In the genomic region with DNA sequence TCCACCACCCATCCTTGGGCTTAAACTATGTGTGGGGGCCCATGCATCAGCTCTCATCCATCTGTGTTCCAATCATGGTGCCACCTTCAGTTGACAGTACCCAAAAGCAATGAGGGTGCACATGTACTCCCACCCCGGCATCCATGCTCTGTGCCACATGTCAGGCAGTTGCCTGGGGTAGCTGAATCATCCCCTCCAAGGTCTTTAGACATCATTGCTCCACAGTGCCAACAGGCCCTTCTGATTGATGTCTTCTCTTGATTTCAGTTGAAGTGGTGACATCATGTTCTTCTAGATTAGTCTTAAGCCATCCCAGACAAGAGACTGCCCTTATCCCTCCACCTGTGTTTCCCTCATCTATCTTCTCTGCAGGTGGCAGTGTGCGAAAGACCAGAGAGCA, we compare ENCODE assay signal across 11 cellular contexts. TPM values are rescaled to one million over a fixed set of nuclear protein-coding genes. Genes with fewer than 3 reads are reported as not detected.
DNase-seq lines count a peak whose midpoint lies in the region; FAIRE-seq and TF ChIP-seq lines count a peak whose summit lies in the region.
"Had no signal": no experiment of that assay in that cellular context is flagged by ENCODE, and none has a peak within 500 bp of the region (broad histone marks: within the 10 kb centered on the region; RNA-seq: fewer than 3 reads in every experiment).

No MANE protein-coding gene starts in this region.

- peaks cover 9 to 20% (median 15%) of the 10 kb centered on the region in 5 donors for H3K9me3 Mint-ChIP-seq in CD8-positive, alpha-beta memory T cell
- peaks cover 2 to 14% (median 6%) of the 10 kb centered on the region in 7 donors for H3K9me3 Mint-ChIP-seq in CD14-positive monocyte

- H3K9me2 ChIP-seq in hepatocyte (replicated peaks; ENCODE audit: insufficient read depth), result no peaks in the 10 kb centered on the region
- no peaks in the 10 kb centered on the region for H3K9me2 ChIP-seq in OCI-LY7 (ENCODE audit: insufficient read depth, low read length)
- no peaks in the 10 kb centered on the region for H3K9me2 ChIP-seq in MM.1S (replicated peaks; ENCODE audit: insufficient read depth, low read length)

- no peaks in the 10 kb centered on the region for H3F3A ChIP-seq in MM.1S (ENCODE audit: insufficient read depth, low read length)

- FAIRE-seq in H54 (lab: Jason Lieb, UNC), result peak; percentile 53
- FAIRE-seq: TTC549 had no signal

- CTCF ChIA-PET in CD8-positive, alpha-beta memory T cell (lab: Charles Lee), result no interaction called here
- CTCF ChIA-PET in OCI-LY7 (lab: Charles Lee; ENCODE audit: unreplicated experiment), result no interaction called here

- peaks cover 0 to 6% (median 0%) of the 10 kb centered on the region in 3 donors for H3K36me3 Mint-ChIP-seq in CD8-positive, alpha-beta memory T cell
- H3K36me3 Mint-ChIP-seq in CD14-positive monocyte, result no peaks in the 10 kb centered on the region

- no peak overlapping the region for H3K9ac ChIP-seq in MM.1S (ENCODE audit: low read length)

- DNase-seq in CD8-positive, alpha-beta memory T cell, result no peak
- DNase-seq in H54 (ENCODE audit: insufficient read length, low spot score), result no peak
- peak in 1 of 2 experiments; percentile 46 for DNase-seq in SJSA1 (ENCODE audit: low read depth in 1 of 2, low spot score in 2 of 2)
- peak; percentile 34 for DNase-seq in hepatocyte (ENCODE audit: low spot score)
- no peak for DNase-seq in OCI-LY7 (ENCODE audit: low spot score)
- DNase-seq in MM.1S, result no peak
- no peak for DNase-seq in activated gamma-delta T cell (lab: John Stamatoyannopoulos, UW)
- DNase-seq in CD14-positive monocyte (ENCODE audit: low spot score), result no peak
- DNase-seq: activated T-cell treated with anti-CD3 and anti-CD28 coated beads, Interleukin-2, amount 50 U/mL, for 24 hours; DMS153 had no signal

- H2AFZ ChIP-seq in hepatocyte, result no peak overlapping the region
- no peak overlapping the region for H2AFZ ChIP-seq in OCI-LY7 (ENCODE audit: low read length)
- H2AFZ ChIP-seq in MM.1S (ENCODE audit: low read length), result no peak overlapping the region

- intact Hi-C loops in OCI-LY7 (cut with micrococcal nuclease; ENCODE audit: unreplicated experiment) (no loop called here), CD14-positive monocyte (cut with micrococcal nuclease) (no loop called here)

- H3K4me1 Mint-ChIP-seq in CD8-positive, alpha-beta memory T cell, result no peaks in the 10 kb centered on the region
- H3K4me1 Mint-ChIP-seq in CD14-positive monocyte, result no peaks in the 10 kb centered on the region

- no peaks in the 10 kb centered on the region for H3K36me3 ChIP-seq in CD8-positive, alpha-beta memory T cell (ENCODE audit: insufficient read depth, low read length)
- H3K36me3 ChIP-seq in SJSA1, result no peaks in the 10 kb centered on the region
- no peaks in the 10 kb centered on the region for H3K36me3 ChIP-seq in hepatocyte (replicated peaks; ENCODE audit: insufficient read depth, low read depth)
- H3K36me3 ChIP-seq in OCI-LY7 (ENCODE audit: insufficient read depth, low read length), result no peaks in the 10 kb centered on the region
- H3K36me3 ChIP-seq in MM.1S (replicated peaks; ENCODE audit: insufficient read depth, low read length), result no peaks in the 10 kb centered on the region

- H4K20me1 ChIP-seq in hepatocyte (ENCODE audit: insufficient read depth, poor library complexity, severe bottlenecking) (no peaks in the 10 kb centered on the region), OCI-LY7 (ENCODE audit: insufficient read depth, low read length) (no peaks in the 10 kb centered on the region), MM.1S (ENCODE audit: insufficient read depth, low read length) (no peaks in the 10 kb centered on the region)

- H3K4me1 ChIP-seq in CD8-positive, alpha-beta memory T cell (ENCODE audit: insufficient read depth, low read length), result no peaks in the 10 kb centered on the region
- H3K4me1 ChIP-seq in SJSA1 (replicated peaks), result peaks cover 45% of the 10 kb centered on the region
- H3K4me1 ChIP-seq in hepatocyte (ENCODE audit: insufficient read depth), result peaks cover 18% of the 10 kb centered on the region
- H3K4me1 ChIP-seq in OCI-LY7 (ENCODE audit: insufficient read depth, low read length, poor library complexity, severe bottlenecking), result no peaks in the 10 kb centered on the region
- H3K4me1 ChIP-seq in MM.1S (ENCODE audit: low read length), result no peaks in the 10 kb centered on the region

- no peaks in the 10 kb centered on the region for H3K9me3 ChIP-seq in CD8-positive, alpha-beta memory T cell (ENCODE audit: low read length)
- H3K9me3 ChIP-seq in SJSA1 (replicated peaks) (no peaks in the 10 kb centered on the region), hepatocyte (ENCODE audit: low read depth) (no peaks in the 10 kb centered on the region), OCI-LY7 (ENCODE audit: low read length) (peaks cover 11% of the 10 kb centered on the region; the same call in 1 of the 2 replicates), MM.1S (replicated peaks; ENCODE audit: insufficient read depth, low read length) (no peaks in the 10 kb centered on the region)

- H3K4me2 ChIP-seq in hepatocyte (no peak overlapping the region), OCI-LY7 (ENCODE audit: low read length) (no peak overlapping the region), MM.1S (ENCODE audit: low read depth, low read length) (no peak overlapping the region)

- no peak for TF ChIP-seq CTCF in hepatocyte (IDR thresholded peaks at IDR 0.05; ENCODE audit: poor library complexity)
- TF ChIP-seq CTCF in OCI-LY7 (conservative IDR thresholded peaks at IDR 0.05; ENCODE audit: low read length), result no peak
- TF ChIP-seq CTCF in MM.1S (IDR thresholded peaks at IDR 0.05; ENCODE audit: low read length), result no peak
- TF ChIP-seq CTCF in CD14-positive monocyte (IDR thresholded peaks at IDR 0.05), result no peak

- H3K27ac Mint-ChIP-seq in CD8-positive, alpha-beta memory T cell, result no peak overlapping the region
- no peak overlapping the region for H3K27ac Mint-ChIP-seq in CD14-positive monocyte
- H3K27ac Mint-ChIP-seq: activated T-cell treated with anti-CD3 and anti-CD28 coated beads, Interleukin-2, amount 50 U/mL, for 24 hours had no signal

- H3K4me3 Mint-ChIP-seq in CD8-positive, alpha-beta memory T cell, result no peak overlapping the region
- no peak overlapping the region for H3K4me3 Mint-ChIP-seq in CD14-positive monocyte
- H3K4me3 Mint-ChIP-seq: activated T-cell treated with anti-CD3 and anti-CD28 coated beads, Interleukin-2, amount 50 U/mL, for 24 hours had no signal

- H3K27ac ChIP-seq in CD8-positive, alpha-beta memory T cell (ENCODE audit: low read depth, low read length), result peak overlapping the region; percentile 67
- H3K27ac ChIP-seq in SJSA1 (peak overlapping the region; percentile 97), hepatocyte (peak overlapping the region; percentile 75), OCI-LY7 (ENCODE audit: low read depth, low read length, poor library complexity, severe bottlenecking) (no peak overlapping the region), MM.1S (ENCODE audit: low read length) (no peak overlapping the region)

- BruUV-seq in OCI-LY7 (replicated peaks; lab: Mats Ljungman, UMichigan), result no TSS peak

- no peak for TF ChIP-seq POLR2A in H54 (IDR thresholded peaks at IDR 0.05; ENCODE audit: low read depth, low read length)

- POLR2A ChIA-PET in CD8-positive, alpha-beta memory T cell (lab: Charles Lee), result no interaction called here
- POLR2A ChIA-PET in OCI-LY7 (lab: Charles Lee), result no interaction called here

- peaks cover 5 to 7% of the 10 kb centered on the region in 2 donors for H3K27me3 Mint-ChIP-seq in CD8-positive, alpha-beta memory T cell
- H3K27me3 Mint-ChIP-seq in CD14-positive monocyte (ENCODE audit: low read depth in 3 of 3), result peaks cover under 1 to 7% (median 3%) of the 10 kb centered on the region in 3 donors

- H3K27me3 ChIP-seq in CD8-positive, alpha-beta memory T cell (ENCODE audit: insufficient read depth, low read length, poor library complexity, severe bottlenecking), result no peaks in the 10 kb centered on the region
- no peaks in the 10 kb centered on the region for H3K27me3 ChIP-seq in SJSA1 (replicated peaks)
- H3K27me3 ChIP-seq in hepatocyte, result no peaks in the 10 kb centered on the region
- H3K27me3 ChIP-seq in MM.1S (replicated peaks; ENCODE audit: insufficient read depth, low read length), result no peaks in the 10 kb centered on the region

- 91% methylated on average over 2 of the region's 2 CpGs for WGBS in hepatocyte (ENCODE audit: low lambda C conversion rate, missing lambda C conversion rate)

- no peak overlapping the region for H3K4me3 ChIP-seq in CD8-positive, alpha-beta memory T cell (ENCODE audit: low read length)
- H3K4me3 ChIP-seq in SJSA1, result no peak overlapping the region
- no peak overlapping the region for H3K4me3 ChIP-seq in hepatocyte
- no peak overlapping the region for H3K4me3 ChIP-seq in OCI-LY7 (ENCODE audit: low read depth, low read length, poor library complexity, severe bottlenecking)
- no peak overlapping the region for H3K4me3 ChIP-seq in MM.1S (ENCODE audit: low read length)

- no peaks in the 10 kb centered on the region for H3K79me2 ChIP-seq in hepatocyte
- H3K79me2 ChIP-seq in OCI-LY7 (ENCODE audit: insufficient read depth, low read depth, low read length), result no peaks in the 10 kb centered on the region
- no peaks in the 10 kb centered on the region for H3K79me2 ChIP-seq in MM.1S (ENCODE audit: low read length)

RNA-seq across cellular contexts. Expression of a gene that starts 42.5 kb away (rescaled TPM):
- under 1 TPM; 0.26 to 0.40 TPM for total RNA-seq in CD8-positive, alpha-beta memory T cell
- polyA plus RNA-seq in CD8-positive, alpha-beta memory T cell, result not detected
- 0.11 TPM in 1 of 2 replicates, not detected in the other for total RNA-seq in SJSA1 (2014; rRNA removed; shearing (Covaris generic))
- 0.20 TPM in 1 of 2 replicates, not detected in the other for total RNA-seq in hepatocyte
- polyA plus RNA-seq in hepatocyte, result 0.32 and 0.63 TPM in 2 replicates
- 0.50 and 1.8 TPM in 2 replicates for total RNA-seq in OCI-LY7 (2014; rRNA removed; shearing (Covaris generic))
- 0.33 and 0.65 TPM in 2 replicates for total RNA-seq in OCI-LY7 (2022)
- not detected for polyA plus RNA-seq in CD14-positive monocyte

Comparison
In these comparisons a context has a peak if more than half of its experiments do, and no peak if none do; other contexts are left out.
1. H3K27ac ChIP-seq: peak in CD8-positive, alpha-beta memory T cell (single experiment), SJSA1 (single experiment) and hepatocyte (single experiment); none in OCI-LY7 (single experiment) and MM.1S (single experiment).